In the genomic region with DNA sequence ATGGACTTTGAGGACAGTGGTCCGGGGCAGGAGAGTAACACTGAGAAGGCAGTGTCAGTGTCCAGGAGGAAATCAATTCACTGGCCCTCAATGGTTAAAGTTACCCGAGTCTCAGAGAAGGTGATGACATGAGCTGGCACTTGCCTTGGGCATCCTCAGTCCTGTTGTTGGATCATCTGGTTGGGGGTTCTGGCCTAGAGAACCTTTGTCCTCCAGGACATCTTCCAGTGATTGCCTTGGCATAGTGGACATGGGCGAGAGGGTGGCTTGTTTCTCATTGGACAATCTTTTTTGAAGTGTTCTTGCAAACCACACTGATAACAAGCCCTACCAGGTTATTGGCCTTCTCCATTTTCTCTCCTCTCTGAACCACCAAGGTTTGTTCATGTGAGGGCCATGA, we compare ENCODE assay signal across 6 cellular contexts.
"Had no signal": no experiment of that assay in that cellular context is flagged by ENCODE, and none has a peak within 500 bp of the region (broad histone marks: within the 10 kb centered on the region; RNA-seq: fewer than 3 reads in every experiment).

No MANE protein-coding gene starts in this region.

- FAIRE-seq: HepG2, HTR-8/SVneo, K562 had no signal

- ATAC-seq: HepG2, K562 had no signal

- DNase-seq: IMR-90, KBM-7, KG1 had no signal
